8 cellular contexts compared by ENCODE assay signal in genomic region chr13:46492946-46493345, GRCh38.
DNase-seq lines count a peak whose midpoint lies in the region; ATAC-seq and TF ChIP-seq lines count a peak whose summit lies in the region.

No MANE protein-coding gene starts in this region.

- ATAC-seq in mucosa of descending colon (peak; percentile 40), HG03460 (IDR thresholded peaks at IDR 0.05; ENCODE audit: unreplicated experiment) (no peak)

- TF ChIP-seq CTCF in AG09309 (IDR thresholded peaks at IDR 0.05; ENCODE audit: control insufficient read depth, insufficient read depth, low read depth, low read length, missing control alignments), result peak; percentile 54
- peak; percentile 30; the same call in 1 of the 2 replicates for TF ChIP-seq CTCF in GM12875 (IDR thresholded peaks at IDR 0.05; ENCODE audit: borderline replicate concordance, insufficient read depth, low read depth, low read length)
- peak; percentile 82 for TF ChIP-seq CTCF in endodermal cell (conservative IDR thresholded peaks at IDR 0.05)
- no peak for TF ChIP-seq CTCF in mucosa of descending colon (IDR thresholded peaks at IDR 0.05)

- no peak overlapping the region for H3K27ac ChIP-seq in endodermal cell (ENCODE audit: low read depth, low read length)

- no peaks in the 10 kb centered on the region for H3K36me3 ChIP-seq in endodermal cell (ENCODE audit: control insufficient read depth, insufficient read depth, low read length)
- no peaks in the 10 kb centered on the region for H3K36me3 ChIP-seq in mucosa of descending colon (ENCODE audit: low read depth)

- H3K4me3 ChIP-seq in AG09309 (ENCODE audit: control insufficient read depth, low read depth, low read length) (no peak overlapping the region), GM12875 (ENCODE audit: low read depth, low read length) (no peak overlapping the region), endodermal cell (ENCODE audit: low read length) (no peak overlapping the region), mucosa of descending colon (no peak overlapping the region)

- no peak overlapping the region for H3K4me3 Mint-ChIP-seq in endodermal cell

- no peaks in the 10 kb centered on the region for H3K9me3 ChIP-seq in endodermal cell (ENCODE audit: control insufficient read depth, low read length)
- H3K9me3 ChIP-seq in mucosa of descending colon, result no peaks in the 10 kb centered on the region

- H3K27ac Mint-ChIP-seq in endodermal cell, result no peak overlapping the region

- intact Hi-C loops in mucosa of descending colon (cut with DNase I, micrococcal nuclease), result loop anchor here (5.0 kb wide), 1 partner anchor 229 kb away; no protein-coding TSS in a partner anchor

- WGBS in endodermal cell (ENCODE audit: insufficient coverage in 1 of 2, insufficient read length in 1 of 2), 2 experiments, result 22% methylated on average over 1 of the region's 1 CpG; no CpG with 5 or more reads in 1 of the 2 experiments

- H3K9me3 Mint-ChIP-seq in endodermal cell, result no peaks in the 10 kb centered on the region

- no peak for DNase-seq in AG09309 (ENCODE audit: low read depth)
- DNase-seq in NCI-H748 (lab: John Stamatoyannopoulos, UW; ENCODE audit: unreplicated experiment), result peak; percentile 42
- no peak for DNase-seq in endodermal cell
- peak in 1 of 3 donors; percentile 49 for DNase-seq in mucosa of descending colon
- no peak for DNase-seq in GM19240 (ENCODE audit: insufficient read length, low spot score)
- DNase-seq in activated CD8-positive, alpha-beta memory T cell treated with anti-CD3 and anti-CD28 coated beads for 24 hours, result no peak

- no peaks in the 10 kb centered on the region for H3K36me3 Mint-ChIP-seq in endodermal cell (ENCODE audit: low read depth)

- peaks cover 61% of the 10 kb centered on the region for H3K27me3 Mint-ChIP-seq in endodermal cell (ENCODE audit: insufficient read depth)

- no peak overlapping the region for H3K9ac ChIP-seq in endodermal cell (ENCODE audit: extremely low read depth, low read length, poor library complexity, severe bottlenecking)

- H3K27me3 ChIP-seq in endodermal cell (ENCODE audit: control insufficient read depth, insufficient read depth, low read length, poor library complexity, severe bottlenecking), result peaks cover 44% of the 10 kb centered on the region

- peaks cover 11% of the 10 kb centered on the region for H3K4me1 ChIP-seq in endodermal cell (ENCODE audit: control insufficient read depth, insufficient read depth, low read length)
- no peaks in the 10 kb centered on the region for H3K4me1 ChIP-seq in mucosa of descending colon (ENCODE audit: low read depth)

- H3K4me1 Mint-ChIP-seq in endodermal cell, result peaks cover 44% of the 10 kb centered on the region
